Comparison of ENCODE assay signal across 7 cellular contexts in the genomic region with DNA sequence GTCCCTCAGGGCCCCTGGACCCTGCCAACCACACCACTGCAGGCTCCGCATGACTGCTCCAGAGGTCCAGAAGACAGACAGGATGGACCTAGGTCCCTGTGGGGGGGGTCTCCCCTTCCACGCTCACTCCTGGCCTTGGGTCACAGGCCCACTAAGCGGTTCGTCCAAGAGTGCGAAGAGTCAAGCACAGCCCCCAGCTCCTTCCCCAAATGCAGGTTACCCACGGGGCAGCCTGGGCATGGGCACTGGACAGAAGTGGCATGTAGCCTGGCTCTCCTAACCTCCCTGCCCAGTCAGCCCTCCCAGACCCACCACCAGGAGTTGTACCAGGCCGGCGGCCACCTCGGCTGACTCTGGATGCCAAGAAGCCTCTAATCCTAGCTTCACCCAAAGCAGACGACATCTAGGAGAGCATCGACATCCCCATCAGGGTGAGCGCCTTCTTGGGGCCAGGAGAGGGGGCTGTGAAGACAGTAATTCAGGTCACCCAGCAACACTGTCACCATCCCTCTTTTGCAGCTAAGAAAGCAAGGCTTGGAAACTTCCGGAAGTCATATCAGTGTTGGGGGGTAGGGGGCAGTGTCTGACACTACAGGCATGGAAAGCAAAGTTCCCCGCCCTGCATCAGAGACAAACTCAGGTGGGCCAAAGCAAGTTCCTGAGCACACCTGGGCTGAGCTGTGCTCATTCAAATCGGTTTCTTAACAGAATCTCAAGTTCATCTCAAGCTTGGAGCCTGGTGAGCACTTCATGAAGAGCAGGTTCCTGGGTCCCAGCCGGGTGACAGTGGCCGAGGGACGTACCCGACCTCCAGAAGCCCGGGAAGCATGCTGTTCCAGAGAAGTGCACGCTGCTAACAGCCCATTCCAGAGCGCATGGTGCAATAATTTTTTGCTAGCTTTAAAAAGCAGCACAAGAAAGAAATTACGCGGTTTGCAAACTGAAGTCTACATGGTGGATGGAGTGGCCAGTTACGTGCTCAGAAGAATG.
DNase-seq lines count a peak whose midpoint lies in the region; ATAC-seq, FAIRE-seq and TF ChIP-seq lines count a peak whose summit lies in the region.

No MANE protein-coding gene starts in this region.

- FAIRE-seq in endothelial cell of umbilical vein (lab: Jason Lieb, UNC): no peak

- CTCF ChIA-PET in WTC11 (lab: Charles Lee) (interaction anchor here (0.6 to 6.0 kb wide), 57 partner anchors 11 to 1148 kb away, joined by 3 to 135 read pairs (median 5); a partner anchor contains a TSS), endothelial cell of umbilical vein (lab: Charles Lee) (interaction anchor here (1.4 to 4.0 kb wide), 3 partner anchors 70 to 120 kb away, joined by 3 to 52 read pairs (median 5); no protein-coding TSS in a partner anchor)

- H3K36me3 Mint-ChIP-seq in WTC11: peaks cover 5% of the 10 kb centered on the region; the same call in 1 of the 2 replicates
- H3K36me3 Mint-ChIP-seq in stimulated activated effector memory CD8-positive, alpha-beta T cell treated with anti-CD3 and anti-CD28 coated beads, Interleukin-12 subunit alpha, Interleukin-12 subunit beta, amount 100 ng/mL, for 72 hours: peaks cover 71% of the 10 kb centered on the region

- DNase-seq in WTC11 (ENCODE audit: low spot score) (peak; percentile 75), endothelial cell of umbilical vein (ENCODE audit: low read depth, low spot score) (peak; percentile 6), NCI-H187 treated with DMSO at 0.1 percent for 48 hours (lab: John Stamatoyannopoulos, UW) (no peak), NCI-H2081 (lab: John Stamatoyannopoulos, UW) (no peak)
- DNase-seq in stimulated activated effector memory CD8-positive, alpha-beta T cell treated with anti-CD3 and anti-CD28 coated beads, Interleukin-12 subunit alpha, Interleukin-12 subunit beta, amount 100 ng/mL, for 72 hours (ENCODE audit: low spot score in 2 of 2): no peak

- intact Hi-C loops in endothelial cell of umbilical vein (cut with micrococcal nuclease): loop anchor here (1.0 kb wide), 1 partner anchor 120 kb away; no protein-coding TSS in a partner anchor

- H3K27me3 ChIP-seq in HUES48 (ENCODE audit: control insufficient read depth, insufficient read depth, low read length) (no peaks in the 10 kb centered on the region), endothelial cell of umbilical vein (ENCODE audit: control insufficient read depth in 2 of 2, insufficient read depth in 2 of 2, low read length in 2 of 2) (no peaks in the 10 kb centered on the region)

- H3K27ac ChIP-seq in HUES48 (ENCODE audit: low read depth, low read length) (peak overlapping the region; percentile 24), endothelial cell of umbilical vein (ENCODE audit: insufficient read depth, low read depth, low read length) (no peak overlapping the region)

- H3K4me3 Mint-ChIP-seq in WTC11: 0 out of 2 replicates have a peak overlapping the region, but pooled peaks have one; percentile 14
- peak overlapping the region; percentile 71 for H3K4me3 Mint-ChIP-seq in stimulated activated effector memory CD8-positive, alpha-beta T cell treated with anti-CD3 and anti-CD28 coated beads, Interleukin-12 subunit alpha, Interleukin-12 subunit beta, amount 100 ng/mL, for 72 hours

- H3K79me2 ChIP-seq in endothelial cell of umbilical vein (ENCODE audit: control insufficient read depth, insufficient read depth, low read length): no peaks in the 10 kb centered on the region

- H3K9ac ChIP-seq in HUES48 (ENCODE audit: low read depth, low read length) (no peak overlapping the region), endothelial cell of umbilical vein (replicated peaks; ENCODE audit: extremely low read depth, insufficient read depth, low read length) (no peak overlapping the region)

- POLR2A ChIA-PET in WTC11 (lab: Charles Lee): interaction anchor here (0.6 kb wide), 1 partner anchor 120 kb away, joined by 3 read pairs; no protein-coding TSS in a partner anchor
- POLR2A ChIA-PET in endothelial cell of umbilical vein (lab: Charles Lee): no interaction called here

- dilution Hi-C loops in endothelial cell of umbilical vein (cut with MboI; ENCODE audit: extremely low pct_ligation_motif_present, low sequenced_read_pairs): no loop called here

- H3K9me3 ChIP-seq in HUES48 (ENCODE audit: control insufficient read depth, insufficient read depth, low read length): no peaks in the 10 kb centered on the region
- no peaks in the 10 kb centered on the region for H3K9me3 ChIP-seq in endothelial cell of umbilical vein (replicated peaks; ENCODE audit: control insufficient read depth, insufficient read depth, low read length)

- H3K27me3 Mint-ChIP-seq in WTC11 (ENCODE audit: low read depth): no peaks in the 10 kb centered on the region

- H3K36me3 ChIP-seq in HUES48 (ENCODE audit: control insufficient read depth, insufficient read depth, low read length) (no peaks in the 10 kb centered on the region), endothelial cell of umbilical vein (ENCODE audit: control insufficient read depth in 2 of 2, extremely low read depth in 1 of 2, insufficient read depth in 2 of 2, low read length in 2 of 2) (no peaks in the 10 kb centered on the region)

- BruUV-seq in endothelial cell of umbilical vein (replicated peaks; lab: Mats Ljungman, UMichigan): no TSS peak

- no peak overlapping the region for H2AFZ ChIP-seq in endothelial cell of umbilical vein (ENCODE audit: low read depth, low read length)

- H3K27ac Mint-ChIP-seq in WTC11: peak overlapping the region; percentile 92
- H3K27ac Mint-ChIP-seq in stimulated activated effector memory CD8-positive, alpha-beta T cell treated with anti-CD3 and anti-CD28 coated beads, Interleukin-12 subunit alpha, Interleukin-12 subunit beta, amount 100 ng/mL, for 72 hours: peak overlapping the region; percentile 99

- no peaks in the 10 kb centered on the region for H4K20me1 ChIP-seq in endothelial cell of umbilical vein (replicated peaks; ENCODE audit: control insufficient read depth, extremely low read depth, insufficient read depth, low read length)

- peaks cover 6% of the 10 kb centered on the region for H3K9me3 Mint-ChIP-seq in WTC11
- H3K9me3 Mint-ChIP-seq in stimulated activated effector memory CD8-positive, alpha-beta T cell treated with anti-CD3 and anti-CD28 coated beads, Interleukin-12 subunit alpha, Interleukin-12 subunit beta, amount 100 ng/mL, for 72 hours: no peaks in the 10 kb centered on the region

- ATAC-seq in WTC11 (peak; percentile 86), GM21515 (IDR thresholded peaks at IDR 0.05; ENCODE audit: unreplicated experiment) (no peak)
- ATAC-seq in stimulated activated effector memory CD8-positive, alpha-beta T cell treated with anti-CD3 and anti-CD28 coated beads, Interleukin-12 subunit alpha, Interleukin-12 subunit beta, amount 100 ng/mL, for 72 hours: peak; percentile 12

- no peaks in the 10 kb centered on the region for H3K9me1 ChIP-seq in endothelial cell of umbilical vein (replicated peaks; ENCODE audit: control insufficient read depth, extremely low read depth, insufficient read depth, low read length)

- peaks cover 14% of the 10 kb centered on the region for H3K4me1 ChIP-seq in HUES48 (ENCODE audit: control insufficient read depth, insufficient read depth, low read length)
- peaks cover 14% of the 10 kb centered on the region for H3K4me1 ChIP-seq in endothelial cell of umbilical vein (ENCODE audit: control insufficient read depth, extremely low read depth, insufficient read depth, low read length)

- no peak for TF ChIP-seq POLR2A in endothelial cell of umbilical vein (IDR thresholded peaks at IDR 0.05; ENCODE audit: low read depth, low read length)

- no peak overlapping the region for H3K4me2 ChIP-seq in endothelial cell of umbilical vein (ENCODE audit: insufficient read depth, low read length)

- TF ChIP-seq CTCF in WTC11 (IDR thresholded peaks at IDR 0.05) (peak; percentile 42), endothelial cell of umbilical vein (IDR thresholded peaks at IDR 0.05; ENCODE audit: extremely low read depth in 1 of 2, insufficient read depth in 1 of 2, low read depth in 1 of 2, low read length in 2 of 2) (peak; percentile 17 to 29)

- peaks cover 58% of the 10 kb centered on the region for H3K4me1 Mint-ChIP-seq in WTC11
- H3K4me1 Mint-ChIP-seq in stimulated activated effector memory CD8-positive, alpha-beta T cell treated with anti-CD3 and anti-CD28 coated beads, Interleukin-12 subunit alpha, Interleukin-12 subunit beta, amount 100 ng/mL, for 72 hours: peaks cover 84% of the 10 kb centered on the region

- H3K4me3 ChIP-seq in HUES48 (ENCODE audit: low read depth, low read length): no peak overlapping the region
- H3K4me3 ChIP-seq in endothelial cell of umbilical vein (replicated peaks in 1 of 3; ENCODE audit: insufficient read depth in 1 of 3, low read depth in 1 of 3, low read length in 3 of 3): no peak overlapping the region

TF ChIP-seq in WTC11, 78 proteins besides CTCF, POLR2A, EP300 and RAD21 (continues in another document):
- TF ChIP-seq RORB (CRISPR knock-in tag; IDR thresholded peaks at IDR 0.05) (no peak), CREM (CRISPR knock-in tag; IDR thresholded peaks at IDR 0.05) (no peak)

TF ChIP-seq in endothelial cell of umbilical vein, 7 proteins besides CTCF, POLR2A, EP300 and RAD21:
- no peak for TF ChIP-seq JUN (IDR thresholded peaks at IDR 0.05; ENCODE audit: borderline replicate concordance, insufficient read depth, insufficient read length, low read depth)

Comparison
In these comparisons a context has a peak if more than half of its experiments do, and no peak if none do; other contexts are left out.
1. DNase-seq: peak in WTC11 (single experiment) and endothelial cell of umbilical vein (single experiment); none in stimulated activated effector memory CD8-positive, alpha-beta T cell treated with anti-CD3 and anti-CD28 coated beads, Interleukin-12 subunit alpha, Interleukin-12 subunit beta, amount 100 ng/mL, for 72 hours (0 of 2), NCI-H187 treated with DMSO at 0.1 percent for 48 hours (single experiment) and NCI-H2081 (0 of 2).